Comparison of ENCODE assay signal across 11 cellular contexts in genomic region chr5:141747646-141748229, GRCh38.
DNase-seq lines count a peak whose midpoint lies in the region; ATAC-seq and TF ChIP-seq lines count a peak whose summit lies in the region.
"Had no signal": no experiment of that assay in that cellular context is flagged by ENCODE, and none has a peak within 500 bp of the region (broad histone marks: within the 10 kb centered on the region; RNA-seq: fewer than 3 reads in every experiment).

No MANE protein-coding gene starts in this region.

- TF ChIP-seq CTCF in prostate gland (IDR thresholded peaks at IDR 0.05): no peak
- TF ChIP-seq CTCF in smooth muscle cell (IDR thresholded peaks at IDR 0.05; ENCODE audit: borderline replicate concordance, insufficient read depth, poor library complexity, severe bottlenecking): no peak

- H3F3A ChIP-seq in smooth muscle cell (ENCODE audit: low read depth): no peaks in the 10 kb centered on the region

- H2AK5ac ChIP-seq in neuronal stem cell (ENCODE audit: low read depth, low read length): no peak overlapping the region

- H2BK5ac ChIP-seq in neuronal stem cell (ENCODE audit: low read length): no peak overlapping the region

- H3K79me1 ChIP-seq in neuronal stem cell (ENCODE audit: low read depth, low read length): no peaks in the 10 kb centered on the region

- H3K4me3 ChIP-seq in neuronal stem cell (ENCODE audit: low read length in 2 of 2) (no peak overlapping the region), prostate gland (no peak overlapping the region), smooth muscle cell (no peak overlapping the region)

- H4K91ac ChIP-seq in neuronal stem cell (ENCODE audit: low read depth, low read length, poor library complexity): no peak overlapping the region

- DNase-seq in NCI-H69 (lab: John Stamatoyannopoulos, UW) (peak; percentile 28), neuronal stem cell (ENCODE audit: low spot score) (no peak), prostate gland (ENCODE audit: low spot score) (no peak), smooth muscle cell (lab: John Stamatoyannopoulos, UW; ENCODE audit: unreplicated experiment) (no peak), GOT3 (lab: John Stamatoyannopoulos, UW) (no peak)
- no peak for DNase-seq in stimulated activated CD4-positive, alpha-beta T cell treated with anti-CD3 and anti-CD28 coated beads, Interleukin-12 subunit alpha, Interleukin-12 subunit beta, amount 100 ng/mL, for 4 hours
- DNase-seq: activated CD4-positive, alpha-beta T cell treated with anti-CD3 and anti-CD28 coated beads, Interleukin-2, amount 10 ng/mL, durations not matched to agents 7 days and 5 days had no signal

- WGBS in neuronal stem cell (ENCODE audit: extremely low coverage in 2 of 2, insufficient read length in 2 of 2, insufficient replicate concordance in 1 of 2), 2 donors: no CpG with 5 or more reads among the region's 6 CpGs
- WGBS in prostate gland: 49% methylated on average over 6 of the region's 6 CpGs
- 77% methylated on average over 6 of the region's 6 CpGs for WGBS in smooth muscle cell (ENCODE audit: low lambda C conversion rate)

- H2BK120ac ChIP-seq in neuronal stem cell (ENCODE audit: low read depth, low read length): no peak overlapping the region

- H3K14ac ChIP-seq in neuronal stem cell (ENCODE audit: low read length): no peak overlapping the region

- H3K27ac ChIP-seq in neuronal stem cell (replicated peaks; ENCODE audit: low read length) (peak overlapping the region; percentile 27), prostate gland (no peak overlapping the region), smooth muscle cell (ENCODE audit: low read depth) (no peak overlapping the region)

- H3K4me1 ChIP-seq in neuronal stem cell (ENCODE audit: control insufficient read depth in 2 of 2, insufficient read depth in 1 of 2, low read depth in 1 of 2, low read length in 2 of 2) (peaks cover 15 to 16% of the 10 kb centered on the region in 2 donors), prostate gland (replicated peaks) (no peaks in the 10 kb centered on the region), smooth muscle cell (ENCODE audit: low read depth) (peaks cover 7% of the 10 kb centered on the region)

- no peak overlapping the region for H3K4me2 ChIP-seq in neuronal stem cell (ENCODE audit: insufficient read depth, low read length, poor library complexity, severe bottlenecking)
- H3K4me2 ChIP-seq in smooth muscle cell: no peak overlapping the region

- H3K23ac ChIP-seq in neuronal stem cell (ENCODE audit: low read depth, low read length, poor library complexity): no peak overlapping the region

- no peaks in the 10 kb centered on the region for H3K79me2 ChIP-seq in smooth muscle cell (ENCODE audit: low read depth)

- H2BK12ac ChIP-seq in neuronal stem cell (ENCODE audit: low read length): no peak overlapping the region

- no peaks in the 10 kb centered on the region for H4K20me1 ChIP-seq in smooth muscle cell (ENCODE audit: low read depth)

- H3K9me3 ChIP-seq in neuronal stem cell (replicated peaks in 1 of 2; ENCODE audit: control insufficient read depth in 2 of 2, insufficient read depth in 1 of 2, low read depth in 1 of 2, low read length in 2 of 2) (no peaks in the 10 kb centered on the region), prostate gland (no peaks in the 10 kb centered on the region), smooth muscle cell (replicated peaks; ENCODE audit: low read depth) (no peaks in the 10 kb centered on the region)

- intact Hi-C loops in prostate gland (cut with DNase I): no loop called here

- H2AFZ ChIP-seq in neuronal stem cell (ENCODE audit: low read length) (no peak overlapping the region), smooth muscle cell (ENCODE audit: low read depth) (no peak overlapping the region)

- H3K9ac ChIP-seq in neuronal stem cell (ENCODE audit: low read depth, low read length, poor library complexity): no peak overlapping the region
- no peak overlapping the region for H3K9ac ChIP-seq in smooth muscle cell (ENCODE audit: low read depth)

- no peak overlapping the region for H3K4ac ChIP-seq in neuronal stem cell (ENCODE audit: low read length)

- H3K27me3 ChIP-seq in neuronal stem cell (ENCODE audit: control insufficient read depth in 3 of 3, insufficient read depth in 3 of 3, low read depth in 1 of 3, low read length in 3 of 3): peaks cover 3 to 35% (median 9%) of the 10 kb centered on the region in 3 experiments
- no peaks in the 10 kb centered on the region for H3K27me3 ChIP-seq in prostate gland (replicated peaks; ENCODE audit: insufficient read depth)
- peaks cover 39% of the 10 kb centered on the region for H3K27me3 ChIP-seq in smooth muscle cell (ENCODE audit: low read depth)

- H4K8ac ChIP-seq in neuronal stem cell (ENCODE audit: low read depth, low read length): no peak overlapping the region

- H3K18ac ChIP-seq in neuronal stem cell (ENCODE audit: low read length): no peak overlapping the region

- H3K36me3 ChIP-seq in neuronal stem cell (replicated peaks in 1 of 2; ENCODE audit: control insufficient read depth in 2 of 2, insufficient read depth in 2 of 2, low read length in 2 of 2) (no peaks in the 10 kb centered on the region), prostate gland (no peaks in the 10 kb centered on the region), smooth muscle cell (ENCODE audit: low read depth) (no peaks in the 10 kb centered on the region)

- H2BK15ac ChIP-seq in neuronal stem cell (ENCODE audit: low read length): no peak overlapping the region

- no peak for TF ChIP-seq POLR2A in prostate gland (IDR thresholded peaks at IDR 0.05)

- peak; percentile 57 for ATAC-seq in GM18870 (IDR thresholded peaks at IDR 0.05; ENCODE audit: unreplicated experiment)
- peak; percentile 81 for ATAC-seq in HG02884 (IDR thresholded peaks at IDR 0.05; ENCODE audit: unreplicated experiment)
- ATAC-seq: activated naive CD4-positive, alpha-beta T cell treated with anti-CD3 and anti-CD28 coated beads, Interleukin-2, amount 50 U/mL, for 72 hours; natural killer cell treated with Interleukin-12 subunit alpha and Interleukin-12 subunit beta and Interleukin-15 and Interleukin-18, amount 100 ng/mL, for 72 hours had no signal
